Comparison of ENCODE assay signal across 1 cellular context in the genomic region with DNA sequence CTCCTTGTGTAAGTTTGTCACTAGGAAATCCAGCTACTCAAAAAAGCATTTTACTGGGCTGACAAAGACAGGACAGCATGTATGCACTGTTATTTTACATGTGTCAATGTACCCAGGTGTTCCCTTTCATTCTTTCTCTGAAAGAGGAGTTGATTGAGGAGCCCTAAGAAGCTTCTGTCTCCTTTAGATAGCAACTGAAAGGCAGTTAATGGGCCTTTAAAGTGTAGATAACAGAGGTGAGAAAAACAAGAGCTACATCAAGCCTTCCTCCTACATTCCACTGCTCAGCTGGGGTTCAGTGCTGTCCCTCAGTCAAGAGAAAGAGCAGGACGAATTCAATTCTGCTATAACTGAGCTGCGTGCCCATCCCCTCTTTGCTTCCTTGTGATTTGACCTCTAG.
A peak's percentile ranks its signal among the peaks of the same experiment; 100 is the strongest.
TF ChIP-seq lines count a peak whose summit lies in the region.

No MANE protein-coding gene starts in this region.

TF ChIP-seq in K562, 482 proteins besides CTCF, POLR2A, EP300 and RAD21 (continued from another document and continues in another):
- TF ChIP-seq TEAD2 (tag; IDR thresholded peaks at IDR 0.05) (peak; percentile 65; the same call in 1 of the 2 replicates), TAF1 (IDR thresholded peaks at IDR 0.05; ENCODE audit: control insufficient read depth, extremely low read depth, insufficient read depth, low read length, severe bottlenecking) (peak; percentile 24), MAFG (tag; conservative IDR thresholded peaks at IDR 0.05) (no peak), MCM3 (IDR thresholded peaks at IDR 0.05) (no peak), MYC (IDR thresholded peaks at IDR 0.05; ENCODE audit: low read depth, low read length) (0 out of 2 replicates have a peak, but pooled peaks have one; percentile 48), MYC (CRISPR knock-in tag; IDR thresholded peaks at IDR 0.05; ENCODE audit: borderline replicate concordance, low read depth) (no peak), IFI16 (CRISPR knock-in tag; IDR thresholded peaks at IDR 0.05) (no peak), ZNF644 (tag; IDR thresholded peaks at IDR 0.05; ENCODE audit: low read depth) (peak; percentile 85), HEY1 (CRISPR knock-in tag; IDR thresholded peaks at IDR 0.05; ENCODE audit: borderline replicate concordance) (no peak), HDAC2 (IDR thresholded peaks at IDR 0.05) (peak; percentile 83; the same call in 1 of the 2 replicates), TAL1 (IDR thresholded peaks at IDR 0.05) (peak; percentile 98), GATAD2B (IDR thresholded peaks at IDR 0.05; ENCODE audit: borderline replicate concordance) (0 out of 2 replicates have a peak, but pooled peaks have one; percentile 41), CC2D1A (IDR thresholded peaks at IDR 0.05) (peak; percentile 96), JUNB (CRISPR knock-in tag; conservative IDR thresholded peaks at IDR 0.05) (no peak), RFX5 (IDR thresholded peaks at IDR 0.05; ENCODE audit: low read depth, low read length) (no peak), SREBF2 (CRISPR knock-in tag; IDR thresholded peaks at IDR 0.05) (no peak), FOXM1 (IDR thresholded peaks at IDR 0.05; ENCODE audit: low read depth) (peak; percentile 92), FOXM1 (CRISPR knock-in tag; IDR thresholded peaks at IDR 0.05; ENCODE audit: low read depth) (no peak), JUND (IDR thresholded peaks at IDR 0.05; ENCODE audit: borderline replicate concordance, low read depth, low read length) (peak; percentile 79), JUND (tag; IDR thresholded peaks at IDR 0.05; ENCODE audit: borderline replicate concordance, low read depth, low read length) (no peak; the same call in 2 of the 3 replicates), NFIC (IDR thresholded peaks at IDR 0.05) (peak; percentile 91), EHMT2 (IDR thresholded peaks at IDR 0.05) (peak; percentile 73), RNF2 (IDR thresholded peaks at IDR 0.05) (peak; percentile 91), TEAD1 (CRISPR knock-in tag; IDR thresholded peaks at IDR 0.05) (peak; percentile 92 to 93), NBN (IDR thresholded peaks at IDR 0.05; ENCODE audit: low read depth) (peak; percentile 86), ZKSCAN3 (CRISPR knock-in tag; IDR thresholded peaks at IDR 0.05) (no peak), CBX5 (IDR thresholded peaks at IDR 0.05; ENCODE audit: borderline replicate concordance, low read depth) (no peak), CHAMP1 (IDR thresholded peaks at IDR 0.05) (peak; percentile 97), DPF2 (IDR thresholded peaks at IDR 0.05) (peak; percentile 98), ZNF354B (CRISPR knock-in tag; IDR thresholded peaks at IDR 0.05) (peak; percentile 65; the same call in 1 of the 2 replicates), MYBL2 (IDR thresholded peaks at IDR 0.05; ENCODE audit: low read depth) (no peak), MYBL2 (CRISPR knock-in tag; IDR thresholded peaks at IDR 0.05; ENCODE audit: borderline replicate concordance) (no peak), RBM39 (optimal IDR thresholded peaks at IDR 0.05; ENCODE audit: low read depth, low read length) (no peak), GATA2 (CRISPR knock-in tag; IDR thresholded peaks at IDR 0.05) (peak; percentile 96), SPI1 (IDR thresholded peaks at IDR 0.05; ENCODE audit: borderline replicate concordance, low read depth, low read length) (0 out of 2 replicates have a peak, but pooled peaks have one; percentile 11), HSF4 (CRISPR knock-in tag; IDR thresholded peaks at IDR 0.05; ENCODE audit: borderline replicate concordance) (0 out of 2 replicates have a peak, but pooled peaks have one; percentile 8), PRMT5 (CRISPR knock-in tag; IDR thresholded peaks at IDR 0.05) (no peak), ZNF253 (CRISPR knock-in tag; conservative IDR thresholded peaks at IDR 0.05) (no peak), MYNN (IDR thresholded peaks at IDR 0.05) (peak; percentile 71; the same call in 1 of the 2 replicates), MYNN (CRISPR knock-in tag; IDR thresholded peaks at IDR 0.05) (no peak), KLF6 (CRISPR knock-in tag; IDR thresholded peaks at IDR 0.05; ENCODE audit: borderline replicate concordance) (0 out of 2 replicates have a peak, but pooled peaks have one; percentile 31), CBFA2T3 (IDR thresholded peaks at IDR 0.05) (peak; percentile 99), FOXK2 (conservative IDR thresholded peaks at IDR 0.05 in 1 of 2, IDR thresholded peaks at IDR 0.05 in 1 of 2; ENCODE audit: low read depth in 2 of 2) (peak; percentile 68 to 80), ATF7 (IDR thresholded peaks at IDR 0.05) (peak; percentile 45; the same call in 1 of the 2 replicates), MTA1 (IDR thresholded peaks at IDR 0.05; ENCODE audit: borderline replicate concordance) (peak; percentile 78), BACH1 (tag; IDR thresholded peaks at IDR 0.05) (no peak; the same call in 1 of the 2 replicates), PBX2 (CRISPR knock-in tag; IDR thresholded peaks at IDR 0.05; ENCODE audit: low read depth) (no peak), PBX2 (tag; conservative IDR thresholded peaks at IDR 0.05; ENCODE audit: low read depth) (peak; percentile 80), TRIM24 (IDR thresholded peaks at IDR 0.05) (peak; percentile 94 to 95), ZBTB17 (CRISPR knock-in tag; IDR thresholded peaks at IDR 0.05) (peak; percentile 55; the same call in 1 of the 2 replicates), CXXC5 (CRISPR knock-in tag; IDR thresholded peaks at IDR 0.05) (peak; percentile 62), ATF1 (CRISPR knock-in tag; IDR thresholded peaks at IDR 0.05) (no peak), ATF1 (tag; IDR thresholded peaks at IDR 0.05) (peak; percentile 23; the same call in 1 of the 2 replicates), CBX2 (IDR thresholded peaks at IDR 0.05; ENCODE audit: insufficient read depth, low read length, poor library complexity, severe bottlenecking) (no peak)
- TF ChIP-seq, protein P1, sequence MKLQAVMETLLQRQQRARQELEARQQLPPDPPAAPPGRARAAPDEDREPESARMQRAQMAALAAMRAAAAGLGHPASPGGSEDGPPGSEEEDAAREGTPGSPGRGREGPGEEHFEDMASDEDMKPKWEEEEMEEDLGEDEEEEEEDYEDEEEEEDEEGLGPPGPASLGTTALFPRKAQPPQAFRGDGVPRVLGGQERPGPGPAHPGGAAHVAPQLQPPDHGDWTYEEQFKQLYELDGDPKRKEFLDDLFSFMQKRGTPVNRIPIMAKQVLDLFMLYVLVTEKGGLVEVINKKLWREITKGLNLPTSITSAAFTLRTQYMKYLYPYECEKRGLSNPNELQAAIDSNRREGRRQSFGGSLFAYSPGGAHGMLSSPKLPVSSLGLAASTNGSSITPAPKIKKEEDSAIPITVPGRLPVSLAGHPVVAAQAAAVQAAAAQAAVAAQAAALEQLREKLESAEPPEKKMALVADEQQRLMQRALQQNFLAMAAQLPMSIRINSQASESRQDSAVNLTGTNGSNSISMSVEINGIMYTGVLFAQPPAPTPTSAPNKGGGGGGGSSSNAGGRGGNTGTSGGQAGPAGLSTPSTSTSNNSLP (IDR thresholded peaks at IDR 0.05; ENCODE audit: borderline replicate concordance, low read depth, low read length): 0 out of 2 replicates have a peak, but pooled peaks have one; percentile 22
- TF ChIP-seq, protein P2, sequence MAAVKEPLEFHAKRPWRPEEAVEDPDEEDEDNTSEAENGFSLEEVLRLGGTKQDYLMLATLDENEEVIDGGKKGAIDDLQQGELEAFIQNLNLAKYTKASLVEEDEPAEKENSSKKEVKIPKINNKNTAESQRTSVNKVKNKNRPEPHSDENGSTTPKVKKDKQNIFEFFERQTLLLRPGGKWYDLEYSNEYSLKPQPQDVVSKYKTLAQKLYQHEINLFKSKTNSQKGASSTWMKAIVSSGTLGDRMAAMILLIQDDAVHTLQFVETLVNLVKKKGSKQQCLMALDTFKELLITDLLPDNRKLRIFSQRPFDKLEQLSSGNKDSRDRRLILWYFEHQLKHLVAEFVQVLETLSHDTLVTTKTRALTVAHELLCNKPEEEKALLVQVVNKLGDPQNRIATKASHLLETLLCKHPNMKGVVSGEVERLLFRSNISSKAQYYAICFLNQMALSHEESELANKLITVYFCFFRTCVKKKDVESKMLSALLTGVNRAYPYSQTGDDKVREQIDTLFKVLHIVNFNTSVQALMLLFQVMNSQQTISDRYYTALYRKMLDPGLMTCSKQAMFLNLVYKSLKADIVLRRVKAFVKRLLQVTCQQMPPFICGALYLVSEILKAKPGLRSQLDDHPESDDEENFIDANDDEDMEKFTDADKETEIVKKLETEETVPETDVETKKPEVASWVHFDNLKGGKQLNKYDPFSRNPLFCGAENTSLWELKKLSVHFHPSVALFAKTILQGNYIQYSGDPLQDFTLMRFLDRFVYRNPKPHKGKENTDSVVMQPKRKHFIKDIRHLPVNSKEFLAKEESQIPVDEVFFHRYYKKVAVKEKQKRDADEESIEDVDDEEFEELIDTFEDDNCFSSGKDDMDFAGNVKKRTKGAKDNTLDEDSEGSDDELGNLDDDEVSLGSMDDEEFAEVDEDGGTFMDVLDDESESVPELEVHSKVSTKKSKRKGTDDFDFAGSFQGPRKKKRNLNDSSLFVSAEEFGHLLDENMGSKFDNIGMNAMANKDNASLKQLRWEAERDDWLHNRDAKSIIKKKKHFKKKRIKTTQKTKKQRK (IDR thresholded peaks at IDR 0.05; ENCODE audit: borderline replicate concordance, low read depth, low read length): no peak
- TF ChIP-seq, protein P3, sequence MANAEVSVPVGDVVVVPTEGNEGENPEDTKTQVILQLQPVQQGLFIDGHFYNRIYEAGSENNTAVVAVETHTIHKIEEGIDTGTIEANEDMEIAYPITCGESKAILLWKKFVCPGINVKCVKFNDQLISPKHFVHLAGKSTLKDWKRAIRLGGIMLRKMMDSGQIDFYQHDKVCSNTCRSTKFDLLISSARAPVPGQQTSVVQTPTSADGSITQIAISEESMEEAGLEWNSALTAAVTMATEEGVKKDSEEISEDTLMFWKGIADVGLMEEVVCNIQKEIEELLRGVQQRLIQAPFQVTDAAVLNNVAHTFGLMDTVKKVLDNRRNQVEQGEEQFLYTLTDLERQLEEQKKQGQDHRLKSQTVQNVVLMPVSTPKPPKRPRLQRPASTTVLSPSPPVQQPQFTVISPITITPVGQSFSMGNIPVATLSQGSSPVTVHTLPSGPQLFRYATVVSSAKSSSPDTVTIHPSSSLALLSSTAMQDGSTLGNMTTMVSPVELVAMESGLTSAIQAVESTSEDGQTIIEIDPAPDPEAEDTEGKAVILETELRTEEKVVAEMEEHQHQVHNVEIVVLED (CRISPR knock-in tag; IDR thresholded peaks at IDR 0.05): no peak
- TF ChIP-seq, protein P4, sequence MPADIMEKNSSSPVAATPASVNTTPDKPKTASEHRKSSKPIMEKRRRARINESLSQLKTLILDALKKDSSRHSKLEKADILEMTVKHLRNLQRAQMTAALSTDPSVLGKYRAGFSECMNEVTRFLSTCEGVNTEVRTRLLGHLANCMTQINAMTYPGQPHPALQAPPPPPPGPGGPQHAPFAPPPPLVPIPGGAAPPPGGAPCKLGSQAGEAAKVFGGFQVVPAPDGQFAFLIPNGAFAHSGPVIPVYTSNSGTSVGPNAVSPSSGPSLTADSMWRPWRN (IDR thresholded peaks at IDR 0.05; ENCODE audit: low read depth): peak; percentile 81
- TF ChIP-seq, protein P5, sequence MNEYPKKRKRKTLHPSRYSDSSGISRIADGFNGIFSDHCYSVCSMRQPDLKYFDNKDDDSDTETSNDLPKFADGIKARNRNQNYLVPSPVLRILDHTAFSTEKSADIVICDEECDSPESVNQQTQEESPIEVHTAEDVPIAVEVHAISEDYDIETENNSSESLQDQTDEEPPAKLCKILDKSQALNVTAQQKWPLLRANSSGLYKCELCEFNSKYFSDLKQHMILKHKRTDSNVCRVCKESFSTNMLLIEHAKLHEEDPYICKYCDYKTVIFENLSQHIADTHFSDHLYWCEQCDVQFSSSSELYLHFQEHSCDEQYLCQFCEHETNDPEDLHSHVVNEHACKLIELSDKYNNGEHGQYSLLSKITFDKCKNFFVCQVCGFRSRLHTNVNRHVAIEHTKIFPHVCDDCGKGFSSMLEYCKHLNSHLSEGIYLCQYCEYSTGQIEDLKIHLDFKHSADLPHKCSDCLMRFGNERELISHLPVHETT (CRISPR knock-in tag; conservative IDR thresholded peaks at IDR 0.05 in 1 of 2, IDR thresholded peaks at IDR 0.05 in 1 of 2): 0 out of 4 replicates have a peak, but pooled peaks of 1 of the 2 experiments have one; percentile 59
- TF ChIP-seq, protein P6, sequence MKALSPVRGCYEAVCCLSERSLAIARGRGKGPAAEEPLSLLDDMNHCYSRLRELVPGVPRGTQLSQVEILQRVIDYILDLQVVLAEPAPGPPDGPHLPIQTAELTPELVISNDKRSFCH (CRISPR knock-in tag; IDR thresholded peaks at IDR 0.05): no peak
- TF ChIP-seq, protein P6 (tag; IDR thresholded peaks at IDR 0.05): peak; percentile 81
